8 cellular contexts compared by ENCODE assay signal in genomic region chr7:5420841-5421625, GRCh38. TPM values are rescaled to one million over a fixed set of nuclear protein-coding genes. Genes with fewer than 3 reads are reported as not detected.
A peak's percentile ranks its signal among the peaks of the same experiment; 100 is the strongest.
DNase-seq lines count a peak whose midpoint lies in the region; ATAC-seq and TF ChIP-seq lines count a peak whose summit lies in the region.

No MANE protein-coding gene starts in this region.

- peak overlapping the region; percentile 100 for H3K4me2 ChIP-seq in PC-3 (ENCODE audit: low read length)

- POLR2A ChIA-PET in PC-3 (lab: Charles Lee; ENCODE audit: unreplicated experiment) = interaction anchor here (0.6 kb wide), 1 partner anchor 219 kb away, joined by 5 read pairs; no protein-coding TSS in a partner anchor

- no peak for TF ChIP-seq CTCF in PC-3 (conservative IDR thresholded peaks at IDR 0.05; ENCODE audit: low read depth, low read length)

- no peak overlapping the region for H2AFZ ChIP-seq in PC-3 (ENCODE audit: low read length)

- no peaks in the 10 kb centered on the region for H3K9me2 ChIP-seq in PC-3 (replicated peaks; ENCODE audit: low read length)

- H4K20me1 ChIP-seq in PC-3 (ENCODE audit: low read length) = no peaks in the 10 kb centered on the region

- no peaks in the 10 kb centered on the region for H3K9me3 ChIP-seq in ES-I3 (ENCODE audit: control insufficient read depth, insufficient read depth, low read length)
- H3K9me3 ChIP-seq in PC-3 (ENCODE audit: low read length) = no peaks in the 10 kb centered on the region
- no peaks in the 10 kb centered on the region for H3K9me3 ChIP-seq in ectodermal cell (ENCODE audit: control insufficient read depth, low read length)
- no peaks in the 10 kb centered on the region for H3K9me3 ChIP-seq in muscle layer of colon (ENCODE audit: low read length)

- no peaks in the 10 kb centered on the region for H3F3A ChIP-seq in PC-3 (ENCODE audit: low read length, unreplicated experiment)

- ATAC-seq in PC-3 = no peak

- peak overlapping the region; percentile 95 for H3K27ac ChIP-seq in PC-3 (ENCODE audit: low read length)
- H3K27ac ChIP-seq in ectodermal cell (ENCODE audit: insufficient read depth, low read depth, low read length, poor library complexity, severe bottlenecking) = no peak overlapping the region
- peak overlapping the region; percentile 100 for H3K27ac ChIP-seq in muscle layer of colon (ENCODE audit: low read depth, low read length)

- CTCF ChIA-PET in PC-3 (lab: Charles Lee) = no interaction called here

- peak overlapping the region; percentile 93 for H3K9ac ChIP-seq in ES-I3 (ENCODE audit: low read depth, low read length)
- peak overlapping the region; percentile 98 for H3K9ac ChIP-seq in PC-3 (ENCODE audit: low read length)
- peak overlapping the region; percentile 93 for H3K9ac ChIP-seq in muscle layer of colon (ENCODE audit: low read length)

- no peaks in the 10 kb centered on the region for H3K36me3 ChIP-seq in ES-I3 (ENCODE audit: insufficient read depth, low read length)
- no peaks in the 10 kb centered on the region for H3K36me3 ChIP-seq in PC-3 (ENCODE audit: low read depth, low read length)
- H3K36me3 ChIP-seq in ectodermal cell (ENCODE audit: control insufficient read depth, insufficient read depth, low read length) = no peaks in the 10 kb centered on the region
- no peaks in the 10 kb centered on the region for H3K36me3 ChIP-seq in muscle layer of colon (ENCODE audit: insufficient read depth, low read length)

- WGBS in ectodermal cell, 2 experiments = 1% methylated on average over 93 of the region's 93 CpGs

- BruUV-seq in PC-3 (replicated peaks; lab: Mats Ljungman, UMichigan) = no TSS peak

- H3K79me2 ChIP-seq in PC-3 (ENCODE audit: low read length) = peaks cover 93% of the 10 kb centered on the region

- H3K27me3 ChIP-seq in PC-3 (ENCODE audit: low read length) (no peaks in the 10 kb centered on the region), ectodermal cell (ENCODE audit: control insufficient read depth, insufficient read depth, low read length, poor library complexity, severe bottlenecking) (peaks cover 52% of the 10 kb centered on the region), muscle layer of colon (ENCODE audit: control insufficient read depth in 1 of 2, insufficient read depth in 2 of 2, low read length in 2 of 2) (no peaks in the 10 kb centered on the region)

- H3K4me1 ChIP-seq in ES-I3 (ENCODE audit: insufficient read depth, low read length) (peaks cover 7% of the 10 kb centered on the region), PC-3 (ENCODE audit: insufficient read depth, low read length) (peaks cover 22% of the 10 kb centered on the region), ectodermal cell (ENCODE audit: control insufficient read depth, insufficient read depth, low read length) (peaks cover 12% of the 10 kb centered on the region), muscle layer of colon (ENCODE audit: insufficient read depth, low read length) (peaks cover 16% of the 10 kb centered on the region)

- H3K4me3 ChIP-seq in PC-3 (ENCODE audit: low read length) (peak overlapping the region; percentile 99), ectodermal cell (ENCODE audit: insufficient read depth, low read depth, low read length) (peak overlapping the region; percentile 60), muscle layer of colon (ENCODE audit: low read depth in 1 of 2, low read length in 2 of 2) (peak overlapping the region; percentile 97 to 99)

- no peak for DNase-seq in PC-3
- DNase-seq in cerebellar cortex (ENCODE audit: low spot score) = no peak
- no peak for DNase-seq in NCI-H226
- DNase-seq in NCI-H187 (lab: John Stamatoyannopoulos, UW) = no peak
- DNase-seq in SIG-M5 treated with dmso at 0.1 percent for 504 hours (lab: John Stamatoyannopoulos, UW; ENCODE audit: unreplicated experiment) = no peak

- intact Hi-C loops in PC-3 (cut with micrococcal nuclease) = no loop called here

RNA-seq across cellular contexts. Expression of gene TNRC18, which starts 2.6 kb away (rescaled TPM):
- total RNA-seq in PC-3 (2014; rRNA removed) = 26.8 and 57.8 TPM in 2 replicates
- 40.8 TPM for polyA plus RNA-seq in ectodermal cell (2013, experiment 1 of 4)
- 52.6 TPM for polyA plus RNA-seq in ectodermal cell (2013, experiment 2 of 4)
- 32.8 TPM for polyA plus RNA-seq in ectodermal cell (2013, experiment 3 of 4)
- polyA plus RNA-seq in ectodermal cell (2013, experiment 4 of 4) = 34.4 TPM
